In the genomic region with DNA sequence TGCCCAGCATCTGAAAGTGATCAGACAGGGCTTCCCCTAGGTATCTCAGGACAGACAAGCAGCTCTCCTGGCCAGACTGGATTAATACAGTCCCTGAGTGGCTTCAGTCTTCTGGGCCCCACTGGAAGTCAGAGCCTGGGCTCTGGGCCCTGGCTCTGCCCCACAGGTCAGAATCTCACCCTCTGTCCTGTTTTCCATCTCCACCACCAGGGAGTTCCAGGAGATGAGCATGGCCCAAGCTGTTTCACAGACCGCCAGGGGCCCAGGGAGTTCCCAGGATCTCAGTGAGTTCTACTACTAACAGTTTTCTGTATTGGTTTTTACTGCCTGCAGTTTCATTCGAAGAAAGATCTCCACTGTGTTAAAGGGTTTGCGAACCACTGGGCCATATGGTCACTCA, we compare ENCODE assay signal across 11 cellular contexts.
"Had no signal": no experiment of that assay in that cellular context is flagged by ENCODE, and none has a peak within 500 bp of the region (broad histone marks: within the 10 kb centered on the region; RNA-seq: fewer than 3 reads in every experiment).

No MANE protein-coding gene starts in this region.

- H3K4me1 Mint-ChIP-seq: activated naive CD4-positive, alpha-beta T cell treated with anti-CD3 and anti-CD28 coated beads, Interleukin-2, amount 50 U/mL, for 24 hours had no signal

- DNase-seq: activated CD4-positive, alpha-beta T cell treated with anti-CD3 and anti-CD28 coated beads, Interleukin-2, amount 50 U/mL, for 48 hours; activated gamma-delta T cell; effector CD8-positive, alpha-beta T cell; esophagus squamous epithelium; left colon; mammary epithelial cell; transverse colon; WERI-Rb-1 had no signal

- H3K27me3 Mint-ChIP-seq: dendritic cell treated with granulocyte-macrophage colony-stimulating factor and Interleukin-4, amounts not matched to agents 40 ng/mL and 50 ng/mL, for 4 days; stimulated activated naive CD8-positive, alpha-beta T cell treated with anti-CD3 and anti-CD28 coated beads, Interleukin-15, Interleukin-2, amounts not matched to agents 100 ng/mL and 50 ng/mL, for 24 hours had no signal

- ATAC-seq: left colon had no signal

- H3K4me3 Mint-ChIP-seq: activated naive CD4-positive, alpha-beta T cell treated with anti-CD3 and anti-CD28 coated beads, Interleukin-2, amount 50 U/mL, for 24 hours; dendritic cell treated with granulocyte-macrophage colony-stimulating factor and Interleukin-4, amounts not matched to agents 40 ng/mL and 50 ng/mL, for 4 days; stimulated activated naive CD8-positive, alpha-beta T cell treated with anti-CD3 and anti-CD28 coated beads, Interleukin-15, Interleukin-2, amounts not matched to agents 100 ng/mL and 50 ng/mL, for 24 hours had no signal

- H3K27ac Mint-ChIP-seq: activated naive CD4-positive, alpha-beta T cell treated with anti-CD3 and anti-CD28 coated beads, Interleukin-2, amount 50 U/mL, for 24 hours; dendritic cell treated with granulocyte-macrophage colony-stimulating factor and Interleukin-4, amounts not matched to agents 40 ng/mL and 50 ng/mL, for 4 days; stimulated activated naive CD8-positive, alpha-beta T cell treated with anti-CD3 and anti-CD28 coated beads, Interleukin-15, Interleukin-2, amounts not matched to agents 100 ng/mL and 50 ng/mL, for 24 hours had no signal
